In genomic region chr6:27332692-27333641, GRCh38 we compare ENCODE assay signal across 1 cellular context.
A peak's percentile ranks its signal among the peaks of the same experiment; 100 is the strongest.
TF ChIP-seq lines count a peak whose summit lies in the region.

No MANE protein-coding gene starts in this region.

TF ChIP-seq in K562, 482 proteins besides CTCF, POLR2A, EP300 and RAD21 (continued from another document and continues in another):
- TF ChIP-seq ATF3 (IDR thresholded peaks at IDR 0.05) (0 out of 2 replicates have a peak, but pooled peaks have one; percentile 26), ATF3 (CRISPR knock-in tag; conservative IDR thresholded peaks at IDR 0.05) (no peak; the same call in 1 of the 2 replicates), ZNF507 (tag; conservative IDR thresholded peaks at IDR 0.05) (no peak), ZNF740 (CRISPR knock-in tag; IDR thresholded peaks at IDR 0.05) (no peak), ZNF740 (tag; IDR thresholded peaks at IDR 0.05) (no peak), ZNF253 (CRISPR knock-in tag; conservative IDR thresholded peaks at IDR 0.05) (no peak), ZNF785 (CRISPR knock-in tag; IDR thresholded peaks at IDR 0.05) (no peak), DPF2 (IDR thresholded peaks at IDR 0.05) (peak; percentile 55; the same call in 1 of the 2 replicates), HDAC2 (IDR thresholded peaks at IDR 0.05) (peak; percentile 74; the same call in 1 of the 2 replicates), ARID4B (CRISPR knock-in tag; IDR thresholded peaks at IDR 0.05) (no peak), RBM15 (IDR thresholded peaks at IDR 0.05; ENCODE audit: insufficient read depth, low read length) (no peak), TFE3 (CRISPR knock-in tag; IDR thresholded peaks at IDR 0.05) (no peak), AFF1 (IDR thresholded peaks at IDR 0.05; ENCODE audit: low read depth in 1 of 2, partially characterized antibody in 2 of 2) (peak in 1 of 2 experiments; percentile 71), ZNF324 (CRISPR knock-in tag; IDR thresholded peaks at IDR 0.05) (no peak), NFE2L1 (tag; IDR thresholded peaks at IDR 0.05; ENCODE audit: borderline replicate concordance, low read depth) (no peak), FOXJ2 (tag; IDR thresholded peaks at IDR 0.05) (peak; percentile 75), ILK (tag; IDR thresholded peaks at IDR 0.05; ENCODE audit: borderline replicate concordance, low read depth) (no peak), PML (IDR thresholded peaks at IDR 0.05; ENCODE audit: low read length) (peak; percentile 17), THRB (CRISPR knock-in tag; conservative IDR thresholded peaks at IDR 0.05) (peak; percentile 70), NCOA2 (IDR thresholded peaks at IDR 0.05; ENCODE audit: partially characterized antibody in 2 of 2) (peak in 1 of 2 experiments; percentile 90), SMARCA5 (IDR thresholded peaks at IDR 0.05) (peak; percentile 35), TEAD2 (tag; IDR thresholded peaks at IDR 0.05) (no peak), FOXA3 (CRISPR knock-in tag; conservative IDR thresholded peaks at IDR 0.05 in 1 of 2, IDR thresholded peaks at IDR 0.05 in 1 of 2) (no peak), ZSCAN29 (IDR thresholded peaks at IDR 0.05) (peak; percentile 89), SAFB2 (IDR thresholded peaks at IDR 0.05; ENCODE audit: borderline replicate concordance, low read depth, low read length, severe bottlenecking) (no peak), MITF (IDR thresholded peaks at IDR 0.05) (no peak), HMGN3 (IDR thresholded peaks at IDR 0.05; ENCODE audit: borderline replicate concordance, extremely low read depth, insufficient read length, low read depth, low read length) (no peak), TFAM (CRISPR knock-in tag; conservative IDR thresholded peaks at IDR 0.05) (no peak), WHSC1 (IDR thresholded peaks at IDR 0.05; ENCODE audit: low read length) (no peak), ZFP1 (CRISPR knock-in tag; IDR thresholded peaks at IDR 0.05) (no peak), NFRKB (IDR thresholded peaks at IDR 0.05; ENCODE audit: low read depth) (no peak), ZNF780A (CRISPR knock-in tag; IDR thresholded peaks at IDR 0.05) (no peak), ILF3 (IDR thresholded peaks at IDR 0.05; ENCODE audit: borderline replicate concordance) (peak; percentile 87), E2F5 (CRISPR knock-in tag; IDR thresholded peaks at IDR 0.05) (no peak), NR0B1 (IDR thresholded peaks at IDR 0.05; ENCODE audit: partially characterized antibody) (no peak), REST (CRISPR knock-in tag; IDR thresholded peaks at IDR 0.05; ENCODE audit: low read depth) (no peak), KLF1 (tag; IDR thresholded peaks at IDR 0.05) (no peak), ETV5 (CRISPR knock-in tag; IDR thresholded peaks at IDR 0.05; ENCODE audit: low read depth) (peak; percentile 60; the same call in 1 of the 2 replicates), ZNF551 (CRISPR knock-in tag; IDR thresholded peaks at IDR 0.05) (no peak), SNAPC5 (CRISPR knock-in tag; IDR thresholded peaks at IDR 0.05) (no peak), ADNP (tag; IDR thresholded peaks at IDR 0.05) (peak; percentile 94), FOXK1 (CRISPR knock-in tag; IDR thresholded peaks at IDR 0.05; ENCODE audit: borderline replicate concordance) (no peak), CXXC5 (CRISPR knock-in tag; IDR thresholded peaks at IDR 0.05) (peak; percentile 79), IRF2 (CRISPR knock-in tag; IDR thresholded peaks at IDR 0.05) (no peak)
